In genomic region chr19:35352448-35353304, GRCh38 we compare ENCODE assay signal across 8 cellular contexts. TPM values are rescaled to one million over a fixed set of nuclear protein-coding genes. Genes with fewer than 3 reads are reported as not detected.
A peak's percentile ranks its signal among the peaks of the same experiment; 100 is the strongest.
DNase-seq lines count a peak whose midpoint lies in the region; ATAC-seq and TF ChIP-seq lines count a peak whose summit lies in the region.

No MANE protein-coding gene starts in this region.

- H3K27me3 Mint-ChIP-seq in nephron progenitor cell (ENCODE audit: low read depth, poor library complexity) = peaks cover 19% of the 10 kb centered on the region

- peak; percentile 93 for DNase-seq in DMS53 (lab: John Stamatoyannopoulos, UW)
- peak; percentile 66 for DNase-seq in KG1 (lab: John Stamatoyannopoulos, UW)
- peak; percentile 63 for DNase-seq in PC-3
- peak; percentile 79 to 82 for DNase-seq in activated T-cell treated with anti-CD3 and anti-CD28 coated beads, Interleukin-2, amount 50 U/mL, for 48 hours
- DNase-seq in fibroblast of peridontal ligament (ENCODE audit: extremely low read depth) = peak; percentile 70
- peak; percentile 72 for DNase-seq in nephron progenitor cell
- peak; percentile 79 for DNase-seq in stimulated activated naive CD8-positive, alpha-beta T cell treated with anti-CD3 and anti-CD28 coated beads, Interleukin-15, Interleukin-2, amounts not matched to agents 100 U/mL and 50 U/mL, for 24 hours
- no peak for DNase-seq in cortex of kidney (lab: John Stamatoyannopoulos, UW)

- no peak overlapping the region for H3K9ac ChIP-seq in PC-3 (ENCODE audit: low read length)

- ATAC-seq in PC-3 = peak; percentile 64
- peak; percentile 77 for ATAC-seq in stimulated activated naive CD8-positive, alpha-beta T cell treated with anti-CD3 and anti-CD28 coated beads, Interleukin-15, Interleukin-2, amounts not matched to agents 100 U/mL and 50 U/mL, for 24 hours

- no peak overlapping the region for H3K4me2 ChIP-seq in PC-3 (ENCODE audit: low read length)

- H3K27ac ChIP-seq in PC-3 (ENCODE audit: low read length) = no peak overlapping the region

- H3K4me3 Mint-ChIP-seq in nephron progenitor cell = peak overlapping the region; percentile 30

- no peaks in the 10 kb centered on the region for H3K9me2 ChIP-seq in PC-3 (replicated peaks; ENCODE audit: low read length)

- no peaks in the 10 kb centered on the region; the same call in 1 of the 2 replicates for H3K36me3 ChIP-seq in PC-3 (ENCODE audit: low read depth, low read length)

- TF ChIP-seq CTCF in PC-3 (conservative IDR thresholded peaks at IDR 0.05; ENCODE audit: low read depth, low read length) = peak; percentile 75
- peak; percentile 77 for TF ChIP-seq CTCF in nephron progenitor cell (IDR thresholded peaks at IDR 0.05)

- POLR2A ChIA-PET in PC-3 (lab: Charles Lee; ENCODE audit: unreplicated experiment) = no interaction called here

- no peaks in the 10 kb centered on the region for H3K36me3 Mint-ChIP-seq in nephron progenitor cell (ENCODE audit: low read depth)

- CTCF ChIA-PET in PC-3 (lab: Charles Lee) = interaction anchor here (1.0 to 1.7 kb wide), 3 partner anchors 116 to 142 kb away, joined by 3 to 5 read pairs (median 5); no protein-coding TSS in a partner anchor

- intact Hi-C loops in PC-3 (cut with micrococcal nuclease) = no loop called here

- no peak overlapping the region for H3K4me3 ChIP-seq in PC-3 (ENCODE audit: low read length)

- H3K27me3 ChIP-seq in PC-3 (ENCODE audit: low read length) = peaks cover 11% of the 10 kb centered on the region

- no peak overlapping the region for H3K27ac Mint-ChIP-seq in nephron progenitor cell

- H2AFZ ChIP-seq in PC-3 (ENCODE audit: low read length) = no peak overlapping the region

- peaks cover 54% of the 10 kb centered on the region for H3K4me1 Mint-ChIP-seq in nephron progenitor cell

- H3K4me1 ChIP-seq in PC-3 (ENCODE audit: insufficient read depth, low read length) = no peaks in the 10 kb centered on the region

- H3F3A ChIP-seq in PC-3 (ENCODE audit: low read length, unreplicated experiment) = no peaks in the 10 kb centered on the region

- H3K79me2 ChIP-seq in PC-3 (ENCODE audit: low read length) = no peaks in the 10 kb centered on the region

- no TSS peak for BruUV-seq in PC-3 (replicated peaks; lab: Mats Ljungman, UMichigan)

- H3K9me3 Mint-ChIP-seq in nephron progenitor cell = no peaks in the 10 kb centered on the region

- no peaks in the 10 kb centered on the region for H4K20me1 ChIP-seq in PC-3 (ENCODE audit: low read length)

- H3K9me3 ChIP-seq in PC-3 (ENCODE audit: low read length) = no peaks in the 10 kb centered on the region

RNA-seq across cellular contexts. Expression of gene FFAR1, which starts 5.0 kb away (rescaled TPM):
- total RNA-seq in PC-3 (2014; rRNA removed) = not detected in 2 replicates

RNA-seq across cellular contexts. Expression of gene FFAR3, which starts 5.6 kb away (rescaled TPM):
- total RNA-seq in PC-3 (2014; rRNA removed) = not detected in 2 replicates

RNA-seq across cellular contexts. Expression of gene GPR42, which starts 18.2 kb away (rescaled TPM):
- total RNA-seq in PC-3 (2014; rRNA removed) = not detected in 2 replicates

RNA-seq across cellular contexts. Expression of gene CD22, which starts 23.7 kb away (rescaled TPM):
- 0.07 TPM in 1 of 2 replicates, not detected in the other for total RNA-seq in PC-3 (2014; rRNA removed)
